Comparison of ENCODE assay signal across 1 cellular context in genomic region chr1:17356387-17356992, GRCh38.
TF ChIP-seq lines count a peak whose summit lies in the region.

No MANE protein-coding gene starts in this region.

TF ChIP-seq in HEK293, 187 proteins besides CTCF, POLR2A, EP300 and RAD21 (continued from another document):
- no peak for TF ChIP-seq ZNF335 (tag by site-specific recombination; conservative IDR thresholded peaks at IDR 0.05)
- TF ChIP-seq, protein P1, sequence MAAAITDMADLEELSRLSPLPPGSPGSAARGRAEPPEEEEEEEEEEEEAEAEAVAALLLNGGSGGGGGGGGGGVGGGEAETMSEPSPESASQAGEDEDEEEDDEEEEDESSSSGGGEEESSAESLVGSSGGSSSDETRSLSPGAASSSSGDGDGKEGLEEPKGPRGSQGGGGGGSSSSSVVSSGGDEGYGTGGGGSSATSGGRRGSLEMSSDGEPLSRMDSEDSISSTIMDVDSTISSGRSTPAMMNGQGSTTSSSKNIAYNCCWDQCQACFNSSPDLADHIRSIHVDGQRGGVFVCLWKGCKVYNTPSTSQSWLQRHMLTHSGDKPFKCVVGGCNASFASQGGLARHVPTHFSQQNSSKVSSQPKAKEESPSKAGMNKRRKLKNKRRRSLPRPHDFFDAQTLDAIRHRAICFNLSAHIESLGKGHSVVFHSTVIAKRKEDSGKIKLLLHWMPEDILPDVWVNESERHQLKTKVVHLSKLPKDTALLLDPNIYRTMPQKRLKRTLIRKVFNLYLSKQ (tag by site-specific recombination; IDR thresholded peaks at IDR 0.05; ENCODE audit: borderline replicate concordance), result no peak
